In the genomic region with DNA sequence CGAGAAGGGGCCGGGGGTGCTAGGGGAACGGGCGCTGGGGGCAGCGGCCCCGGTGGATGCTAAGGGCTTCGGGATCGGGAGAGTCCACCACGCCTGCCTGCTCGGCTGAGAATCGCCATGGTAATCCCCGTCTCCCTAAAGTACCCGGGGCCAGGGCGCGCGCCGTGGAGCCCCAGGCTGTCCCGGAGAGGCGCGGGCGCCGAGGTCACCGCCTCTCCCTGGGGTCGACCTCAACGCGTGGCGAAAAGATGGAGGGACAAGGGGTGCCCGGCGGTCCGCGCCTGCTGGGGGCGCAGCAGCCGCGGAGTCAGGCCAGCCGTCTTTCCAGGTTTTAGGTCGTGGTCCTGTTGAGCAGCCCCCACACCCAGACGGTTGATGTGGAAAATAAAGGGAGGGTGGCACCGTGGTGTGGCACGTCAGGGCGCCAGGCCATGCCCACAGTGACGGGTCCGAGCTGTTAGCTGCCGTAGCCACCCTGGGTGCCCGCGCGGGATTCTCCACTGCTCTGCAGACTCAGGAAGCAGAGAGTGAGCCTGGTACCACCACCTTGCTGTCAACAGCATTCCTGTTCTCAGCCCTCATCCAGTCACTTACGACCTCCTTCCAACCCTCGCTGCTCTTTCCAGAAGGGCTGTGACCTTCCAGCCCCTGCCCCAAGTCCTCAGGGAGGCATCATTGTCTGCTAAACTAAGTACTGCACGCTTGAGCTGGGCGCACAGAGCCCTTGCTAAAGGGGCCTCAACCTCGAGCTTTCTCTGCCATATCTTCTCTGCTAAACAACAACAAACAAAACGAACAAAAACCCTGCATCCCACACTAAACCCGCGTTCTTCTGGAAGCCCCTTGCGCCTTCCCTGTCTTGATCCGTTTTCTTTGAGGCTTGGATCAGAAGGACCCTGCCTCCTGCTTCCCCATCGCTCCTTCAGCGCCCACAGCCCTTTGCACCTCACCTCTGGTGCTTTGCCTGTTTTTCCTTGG, we compare ENCODE assay signal across 8 cellular contexts. TPM values are rescaled to one million over a fixed set of nuclear protein-coding genes. Genes with fewer than 3 reads are reported as not detected.
DNase-seq lines count a peak whose midpoint lies in the region; ATAC-seq and TF ChIP-seq lines count a peak whose summit lies in the region.

No MANE protein-coding gene starts in this region.

- POLR2A ChIA-PET in HEK293 (lab: Yijun Ruan, JAX): no interaction called here

- H3K27ac Mint-ChIP-seq in chondrocyte (ENCODE audit: unreplicated experiment): no peak overlapping the region

- H3K4me3 ChIP-seq in DND-41 (ENCODE audit: low read depth in 1 of 2, low read length in 2 of 2): peak overlapping the region in 1 of 2 experiments; percentile 65; a peak in 2 of 4 replicates
- H3K4me3 ChIP-seq in HEK293 (ENCODE audit: low read depth, low read length): peak overlapping the region; percentile 41
- peak overlapping the region; percentile 48 for H3K4me3 ChIP-seq in SJSA1
- peak overlapping the region; percentile 42 for H3K4me3 ChIP-seq in mesodermal cell (ENCODE audit: extremely low read depth, insufficient read depth, low read length, poor library complexity, severe bottlenecking)
- H3K4me3 ChIP-seq in aorta (ENCODE audit: low read length in 2 of 2): peak overlapping the region; percentile 7 to 44

- DNase-seq in DND-41: no peak
- no peak for DNase-seq in SJSA1 (ENCODE audit: low read depth in 1 of 2, low spot score in 2 of 2)
- no peak for DNase-seq in chondrocyte (ENCODE audit: low spot score)
- DNase-seq in aorta: no peak
- no peak for DNase-seq in glomerular visceral epithelial cell (ENCODE audit: extremely low spot score)
- DNase-seq in NCI-H2081 treated with DMSO at 0.1 percent for 48 hours (lab: John Stamatoyannopoulos, UW): no peak

- no peaks in the 10 kb centered on the region for H3K79me2 ChIP-seq in DND-41 (ENCODE audit: insufficient read depth, low read length)

- H3K27ac ChIP-seq in DND-41 (ENCODE audit: low read length): no peak overlapping the region
- H3K27ac ChIP-seq in HEK293 (ENCODE audit: extremely low read depth, low read depth, low read length): no peak overlapping the region; the same call in 1 of the 2 replicates
- H3K27ac ChIP-seq in SJSA1: no peak overlapping the region
- no peak overlapping the region for H3K27ac ChIP-seq in mesodermal cell (ENCODE audit: low read depth, low read length, severe bottlenecking)
- no peak overlapping the region for H3K27ac ChIP-seq in aorta (ENCODE audit: low read depth in 1 of 2, low read length in 2 of 2)

- no peaks in the 10 kb centered on the region for H3K9me3 Mint-ChIP-seq in chondrocyte (ENCODE audit: low read depth)

- CTCF ChIA-PET in HEK293 (lab: Yijun Ruan, JAX): interaction anchor here (0.6 to 1.5 kb wide), 4 partner anchors 9 to 292 kb away, joined by 3 to 7 read pairs (median 4); no protein-coding TSS in a partner anchor

- 19% methylated on average over 41 to 49 of the region's 58 CpGs for WGBS in mesodermal cell (ENCODE audit: insufficient coverage in 2 of 2), 2 experiments
- WGBS in aorta, 2 donors: 12 to 13% methylated on average over 54 to 58 of the region's 58 CpGs

- no peaks in the 10 kb centered on the region for H3K36me3 Mint-ChIP-seq in chondrocyte (ENCODE audit: low read depth)

- peak overlapping the region; percentile 62 for H3K4me3 Mint-ChIP-seq in chondrocyte (ENCODE audit: unreplicated experiment)

- H3K9me3 ChIP-seq in DND-41 (ENCODE audit: insufficient read depth, low read length, severe bottlenecking) (no peaks in the 10 kb centered on the region), HEK293 (ENCODE audit: control insufficient read depth, insufficient read depth, low read depth, low read length) (no peaks in the 10 kb centered on the region), SJSA1 (replicated peaks) (peaks cover 4% of the 10 kb centered on the region; the same call in 1 of the 2 replicates), mesodermal cell (ENCODE audit: control insufficient read depth, low read length) (no peaks in the 10 kb centered on the region), aorta (ENCODE audit: control insufficient read depth, low read length) (no peaks in the 10 kb centered on the region)

- intact Hi-C loops in aorta (cut with DNase I): no loop called here

- H3K36me3 ChIP-seq in DND-41 (ENCODE audit: insufficient read depth, low read length) (no peaks in the 10 kb centered on the region), HEK293 (ENCODE audit: control insufficient read depth in 2 of 2, insufficient read depth in 1 of 2, low read length in 2 of 2) (no peaks in the 10 kb centered on the region), SJSA1 (no peaks in the 10 kb centered on the region), mesodermal cell (ENCODE audit: control insufficient read depth, insufficient read depth, low read length) (no peaks in the 10 kb centered on the region), aorta (ENCODE audit: control insufficient read depth in 1 of 2, insufficient read depth in 2 of 2, low read length in 1 of 2) (no peaks in the 10 kb centered on the region)

- no peak for ATAC-seq in DND-41 (ENCODE audit: insufficient read depth, low read depth)
- ATAC-seq in aorta (ENCODE audit: low FRiP score): peak; percentile 40

- H4K20me1 ChIP-seq in DND-41 (ENCODE audit: insufficient read depth, low read length): no peaks in the 10 kb centered on the region

- H3K27me3 ChIP-seq in DND-41 (ENCODE audit: insufficient read depth, low read length, poor library complexity) (no peaks in the 10 kb centered on the region), SJSA1 (replicated peaks) (peaks cover 7% of the 10 kb centered on the region), aorta (ENCODE audit: control insufficient read depth in 1 of 2, insufficient read depth in 2 of 2, low read length in 1 of 2) (no peaks in the 10 kb centered on the region)

- peak overlapping the region; percentile 67 for H2AFZ ChIP-seq in DND-41 (ENCODE audit: low read depth, low read length)

- H3K9ac ChIP-seq in DND-41 (ENCODE audit: low read depth, low read length): peak overlapping the region; percentile 53

- peaks cover 9% of the 10 kb centered on the region for H3K4me1 Mint-ChIP-seq in chondrocyte (ENCODE audit: low read depth)

- TF ChIP-seq CTCF in DND-41 (IDR thresholded peaks at IDR 0.05; ENCODE audit: borderline replicate concordance, extremely low read depth, low read length, poor library complexity, severe bottlenecking) (no peak), HEK293 (tag by site-specific recombination; IDR thresholded peaks at IDR 0.05) (no peak), chondrocyte (IDR thresholded peaks at IDR 0.05) (peak; percentile 55)

- peaks cover 18% of the 10 kb centered on the region for H3K4me1 ChIP-seq in DND-41 (ENCODE audit: insufficient read depth, low read length)
- no peaks in the 10 kb centered on the region for H3K4me1 ChIP-seq in HEK293 (ENCODE audit: control insufficient read depth, insufficient read depth, low read length)
- peaks cover 9% of the 10 kb centered on the region for H3K4me1 ChIP-seq in SJSA1 (replicated peaks)
- H3K4me1 ChIP-seq in mesodermal cell (ENCODE audit: control insufficient read depth, insufficient read depth, low read length, poor library complexity, severe bottlenecking): no peaks in the 10 kb centered on the region
- H3K4me1 ChIP-seq in aorta (ENCODE audit: control insufficient read depth in 1 of 2, insufficient read depth in 2 of 2, low read length in 2 of 2): no peaks in the 10 kb centered on the region

- H3K4me2 ChIP-seq in DND-41 (ENCODE audit: insufficient read depth, low read length): peak overlapping the region; percentile 96

- H3K27me3 Mint-ChIP-seq in chondrocyte (ENCODE audit: low read depth): peaks cover 7% of the 10 kb centered on the region

TF ChIP-seq in HEK293, 187 proteins besides CTCF, POLR2A, EP300 and RAD21 (continues in another document):
- TF ChIP-seq, protein P1, sequence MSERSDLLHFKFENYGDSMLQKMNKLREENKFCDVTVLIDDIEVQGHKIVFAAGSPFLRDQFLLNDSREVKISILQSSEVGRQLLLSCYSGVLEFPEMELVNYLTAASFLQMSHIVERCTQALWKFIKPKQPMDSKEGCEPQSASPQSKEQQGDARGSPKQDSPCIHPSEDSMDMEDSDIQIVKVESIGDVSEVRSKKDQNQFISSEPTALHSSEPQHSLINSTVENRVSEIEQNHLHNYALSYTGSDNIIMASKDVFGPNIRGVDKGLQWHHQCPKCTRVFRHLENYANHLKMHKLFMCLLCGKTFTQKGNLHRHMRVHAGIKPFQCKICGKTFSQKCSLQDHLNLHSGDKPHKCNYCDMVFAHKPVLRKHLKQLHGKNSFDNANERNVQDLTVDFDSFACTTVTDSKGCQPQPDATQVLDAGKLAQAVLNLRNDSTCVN (tag by site-specific recombination; optimal IDR thresholded peaks at IDR 0.05): peak; percentile 59
- TF ChIP-seq ZNF214 (tag by site-specific recombination; IDR thresholded peaks at IDR 0.05; ENCODE audit: borderline replicate concordance): no peak
- TF ChIP-seq ZNF202 (tag by site-specific recombination; IDR thresholded peaks at IDR 0.05; ENCODE audit: borderline replicate concordance): 0 out of 2 replicates have a peak, but pooled peaks have one; percentile 15
- no peak for TF ChIP-seq ZNF211 (tag by site-specific recombination; IDR thresholded peaks at IDR 0.05; ENCODE audit: low read depth)
- TF ChIP-seq SP3 (tag by site-specific recombination; IDR thresholded peaks at IDR 0.05): peak; percentile 16
- peak; percentile 46; the same call in 1 of the 2 replicates for TF ChIP-seq ZBTB48 (tag by site-specific recombination; IDR thresholded peaks at IDR 0.05)
- TF ChIP-seq ZIC2 (tag by site-specific recombination; IDR thresholded peaks at IDR 0.05): no peak
- TF ChIP-seq HOXA7 (CRISPR knock-in tag; IDR thresholded peaks at IDR 0.05; ENCODE audit: borderline replicate concordance): no peak

RNA-seq across cellular contexts. Expression of a gene that starts 0.7 kb away (rescaled TPM):
- total RNA-seq in SJSA1 (2014; rRNA removed; shearing (Covaris generic)): 1.7 TPM in 1 of 2 replicates, not detected in the other
- total RNA-seq in chondrocyte (0.20 TPM in 1 of 3 replicates, not detected in the others), aorta (not detected)
- polyA plus RNA-seq in mesodermal cell (2013, experiment 1 of 2): not detected
- not detected for polyA plus RNA-seq in mesodermal cell (2013, experiment 2 of 2)
- 1 to 10 TPM in 1 of 2 donors, not detected in 1; 1.6 TPM for polyA plus RNA-seq in aorta
